ENCODE assay signal across 8 cellular contexts in the genomic region with DNA sequence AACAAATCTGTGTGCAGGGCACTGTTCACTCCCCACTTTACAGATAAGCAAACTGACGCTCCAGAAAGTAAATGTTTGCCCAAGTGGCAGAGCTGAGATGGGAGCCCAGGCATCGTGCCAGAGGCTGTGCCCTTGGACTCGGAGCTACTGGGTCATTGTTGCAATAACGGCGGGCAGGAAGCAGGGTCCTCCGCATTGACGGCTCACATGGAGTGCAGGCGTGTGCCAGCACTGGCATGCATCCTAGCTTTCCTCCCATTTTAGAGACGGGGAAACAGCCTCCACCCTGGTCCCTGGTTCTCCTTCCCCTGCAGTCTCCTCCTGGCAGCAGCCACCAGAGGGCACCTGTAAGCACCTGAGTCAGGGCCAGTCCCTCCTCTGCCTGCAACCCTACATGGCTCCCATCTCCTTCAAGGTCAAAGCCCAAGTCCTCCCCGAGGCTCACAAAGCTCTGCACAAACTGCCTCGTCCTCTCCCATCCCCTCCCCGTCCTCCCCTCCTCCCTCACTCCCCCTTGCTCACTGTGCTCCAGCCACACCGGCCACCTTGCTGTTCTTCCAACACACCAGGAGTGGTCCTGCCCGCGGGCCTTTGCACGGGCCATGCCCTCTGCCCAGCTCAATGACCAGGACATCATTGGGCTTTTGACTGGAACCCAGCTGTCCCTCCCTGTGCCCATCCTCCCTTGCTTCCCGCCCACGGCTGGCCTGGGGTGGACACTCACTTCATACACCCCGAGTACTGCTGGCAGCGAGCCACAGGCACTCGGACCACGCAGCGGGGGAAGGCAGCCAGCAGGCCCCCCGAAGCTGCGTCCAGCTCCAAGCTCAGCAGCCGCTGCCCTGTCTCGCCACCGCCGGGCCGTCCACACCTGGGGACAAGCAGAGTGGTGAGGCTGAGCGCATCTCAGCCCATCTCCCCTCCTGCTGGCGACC. TPM values are rescaled to one million over a fixed set of nuclear protein-coding genes. Genes with fewer than 3 reads are reported as not detected.
DNase-seq lines count a peak whose midpoint lies in the region; ATAC-seq and TF ChIP-seq lines count a peak whose summit lies in the region.

No MANE protein-coding gene starts in this region.

- no peaks in the 10 kb centered on the region for H3K9me2 ChIP-seq in SK-N-SH

- POLR2A ChIA-PET in AG04449 (lab: Yijun Ruan, JAX): no interaction called here
- POLR2A ChIA-PET in SK-N-SH (lab: Yijun Ruan, JAX): interaction anchor here (0.6 kb wide), 1 partner anchor 22 kb away, joined by 4 read pairs; no protein-coding TSS in a partner anchor

- TF ChIP-seq CTCF in AG04449 (IDR thresholded peaks at IDR 0.05; ENCODE audit: insufficient read depth, low read length, missing control alignments): peak; percentile 25
- TF ChIP-seq CTCF in GM12875 (IDR thresholded peaks at IDR 0.05; ENCODE audit: borderline replicate concordance, insufficient read depth, low read depth, low read length): peak; percentile 51
- TF ChIP-seq CTCF in SK-N-SH (IDR thresholded peaks at IDR 0.05): peak; percentile 50
- TF ChIP-seq CTCF in heart right ventricle (IDR thresholded peaks at IDR 0.05): peak in 5 of 9 donors; percentile 13 to 37 (median 20)

- CTCF ChIA-PET in AG04449 (lab: Yijun Ruan, JAX): interaction anchor here (1.1 to 2.3 kb wide), 7 partner anchors 9 to 89 kb away, joined by 4 to 15 read pairs (median 6); a partner anchor contains a TSS
- CTCF ChIA-PET in SK-N-SH (lab: Yijun Ruan, JAX): interaction anchor here (0.6 to 3.0 kb wide), 14 partner anchors 9 to 93 kb away, joined by 3 to 21 read pairs (median 4); a partner anchor contains a TSS

- intact Hi-C loops in heart right ventricle (cut with DNase I): no loop called here

- no peak overlapping the region for H3K9ac ChIP-seq in SK-N-SH

- DNase-seq in AG04449 (ENCODE audit: low read depth, low spot score) (no peak), SK-N-SH (peak; percentile 59), heart right ventricle (no peak), NK-92 (lab: John Stamatoyannopoulos, UW; ENCODE audit: unreplicated experiment) (no peak)

- no peak overlapping the region for H2AFZ ChIP-seq in SK-N-SH (ENCODE audit: low read depth)

- TF ChIP-seq RAD21 in SK-N-SH (IDR thresholded peaks at IDR 0.05; ENCODE audit: low read length): no peak

- H4K20me1 ChIP-seq in SK-N-SH (ENCODE audit: insufficient read depth): no peaks in the 10 kb centered on the region

- 19% methylated on average over 15 of the region's 32 CpGs for WGBS in SK-N-SH (ENCODE audit: low lambda C conversion rate)
- WGBS in heart right ventricle, 2 donors: 68 to 74% methylated on average over 31 to 32 of the region's 32 CpGs

- no peaks in the 10 kb centered on the region for H3K79me2 ChIP-seq in SK-N-SH (ENCODE audit: insufficient read depth)

- peaks cover 10% of the 10 kb centered on the region for H3K27me3 ChIP-seq in SK-N-SH (ENCODE audit: insufficient read depth)
- no peaks in the 10 kb centered on the region for H3K27me3 ChIP-seq in heart right ventricle

- no peak overlapping the region for H3K4me3 ChIP-seq in AG04449 (ENCODE audit: low read depth, low read length)
- no peak overlapping the region for H3K4me3 ChIP-seq in GM12875 (ENCODE audit: low read depth, low read length)
- H3K4me3 ChIP-seq in SK-N-SH (ENCODE audit: low read depth in 2 of 2, low read length in 1 of 2): no peak overlapping the region
- no peak overlapping the region for H3K4me3 ChIP-seq in heart right ventricle

- H3K36me3 ChIP-seq in SK-N-SH (replicated peaks in 1 of 2; ENCODE audit: control insufficient read depth in 1 of 2, insufficient read depth in 2 of 2, low read length in 1 of 2) (no peaks in the 10 kb centered on the region), heart right ventricle (peaks cover 0 to 66% (median 0%) of the 10 kb centered on the region in 9 donors)

- H3K4me2 ChIP-seq in SK-N-SH: no peak overlapping the region

- H3K4me1 ChIP-seq in SK-N-SH (ENCODE audit: control insufficient read depth in 1 of 2, insufficient read depth in 2 of 2, low read depth in 1 of 2, low read length in 1 of 2): no peaks in the 10 kb centered on the region
- H3K4me1 ChIP-seq in heart right ventricle: peaks cover 0 to 9% (median 0%) of the 10 kb centered on the region in 9 donors

- no peaks in the 10 kb centered on the region for H3F3A ChIP-seq in SK-N-SH (replicated peaks; ENCODE audit: insufficient read depth)

- no peaks in the 10 kb centered on the region for H3K9me3 ChIP-seq in SK-N-SH
- H3K9me3 ChIP-seq in heart right ventricle: no peaks in the 10 kb centered on the region

- H3K27ac ChIP-seq in SK-N-SH (ENCODE audit: low read depth in 2 of 2, low read length in 1 of 2) (no peak overlapping the region), heart right ventricle (no peak overlapping the region)

- peak in 3 of 8 donors; percentile 22 to 31 (median 31) for ATAC-seq in heart right ventricle
- ATAC-seq in GM18520 (IDR thresholded peaks at IDR 0.05; ENCODE audit: unreplicated experiment): no peak
- no peak for ATAC-seq in HG03432 (IDR thresholded peaks at IDR 0.05; ENCODE audit: unreplicated experiment)
- no peak for ATAC-seq in GM19455 (IDR thresholded peaks at IDR 0.05; ENCODE audit: unreplicated experiment)

- no peak for TF ChIP-seq EP300 in SK-N-SH (IDR thresholded peaks at IDR 0.05; ENCODE audit: borderline replicate concordance in 1 of 2, low read depth in 1 of 2, low read length in 1 of 2)

TF ChIP-seq in SK-N-SH, 30 proteins besides CTCF, POLR2A, EP300 and RAD21:
- TF ChIP-seq FOXJ3 (CRISPR knock-in tag; IDR thresholded peaks at IDR 0.05): no peak

RNA-seq across cellular contexts. Expression of a gene that starts 7.7 kb away (rescaled TPM):
- polyA plus RNA-seq in SK-N-SH (2012; rRNA removed) (0.12 and 0.23 TPM in 2 replicates), heart right ventricle (under 1 TPM; 0.15 to 0.29 TPM)
- 0.10 and 0.14 TPM in 2 replicates for polyA plus RNA-seq in SK-N-SH (2012; cell fraction: cytosol; rRNA removed)
- polyA plus RNA-seq in SK-N-SH (2012; cell fraction: nucleus; rRNA removed): 0.02 and 0.05 TPM in 2 replicates
- total RNA-seq in heart right ventricle: 1 to 10 TPM in 1 of 10 donors, under 1 TPM in 9; 0.06 to 1.3 (median 0.31) TPM

RNA-seq across cellular contexts. Expression of a gene that starts 11.9 kb away (rescaled TPM):
- polyA plus RNA-seq in SK-N-SH (2012; rRNA removed) (2.0 and 3.7 TPM in 2 replicates), heart right ventricle (10 to 100 TPM in 1 of 2 donors, 1 to 10 TPM in 1; 9.1 to 12.8 TPM)
- 1.2 and 1.9 TPM in 2 replicates for polyA plus RNA-seq in SK-N-SH (2012; cell fraction: cytosol; rRNA removed)
- polyA plus RNA-seq in SK-N-SH (2012; cell fraction: nucleus; rRNA removed): 1.6 and 1.9 TPM in 2 replicates
- total RNA-seq in heart right ventricle: 10 to 100 TPM in 4 of 10 donors, 1 to 10 TPM in 6; 3.4 to 27.9 (median 9.0) TPM

RNA-seq across cellular contexts. Expression of a gene that starts 12.5 kb away (rescaled TPM):
- polyA plus RNA-seq in SK-N-SH (2012; rRNA removed) (0.59 and 0.68 TPM in 2 replicates), heart right ventricle (100 to 1,000 TPM in 1 of 2 donors, 10 to 100 TPM in 1; 25.7 to 149 TPM)
- 0.19 and 0.25 TPM in 2 replicates for polyA plus RNA-seq in SK-N-SH (2012; cell fraction: cytosol; rRNA removed)
- polyA plus RNA-seq in SK-N-SH (2012; cell fraction: nucleus; rRNA removed): 3.6 and 5.9 TPM in 2 replicates
- 100 to 1,000 TPM in 1 of 10 donors, 10 to 100 TPM in 9; 33.6 to 144 (median 45.7) TPM for total RNA-seq in heart right ventricle

RNA-seq across cellular contexts. Expression of a gene that starts 29.3 kb away (rescaled TPM):
- 0.07 and 0.10 TPM in 2 replicates for polyA plus RNA-seq in SK-N-SH (2012; rRNA removed)
- polyA plus RNA-seq in SK-N-SH (2012; cell fraction: cytosol; rRNA removed): 0.01 and 0.07 TPM in 2 replicates
- 0.48 and 0.53 TPM in 2 replicates for polyA plus RNA-seq in SK-N-SH (2012; cell fraction: nucleus; rRNA removed)
- total RNA-seq in heart right ventricle: 100 to 1,000 TPM; 143 to 416 (median 198) TPM
- 100 to 1,000 TPM in 1 of 2 donors, 10 to 100 TPM in 1; 42.0 to 225 TPM for polyA plus RNA-seq in heart right ventricle
